22 cellular contexts compared by ENCODE assay signal in the genomic region with DNA sequence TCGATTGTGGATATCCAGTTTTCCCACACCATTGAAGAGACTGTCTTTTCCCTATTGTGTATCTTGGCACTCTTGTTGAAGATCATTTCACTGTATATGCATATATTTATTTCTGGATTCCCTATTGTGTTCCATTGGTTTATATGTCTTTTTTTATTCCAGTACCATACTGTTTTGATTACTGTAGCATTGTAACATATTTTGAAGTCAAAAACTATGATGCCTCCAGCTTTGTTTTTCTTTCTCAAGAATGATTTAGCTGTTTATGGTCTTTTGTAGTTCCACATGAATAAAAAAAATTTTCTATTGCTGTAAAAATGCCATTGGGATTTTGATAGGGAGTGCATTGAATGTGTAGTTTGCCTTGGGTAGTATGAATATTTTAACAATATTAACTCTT.
A peak's percentile ranks its signal among the peaks of the same experiment; 100 is the strongest.
DNase-seq lines count a peak whose midpoint lies in the region; ATAC-seq, FAIRE-seq and TF ChIP-seq lines count a peak whose summit lies in the region.
"Had no signal": no experiment of that assay in that cellular context is flagged by ENCODE, and none has a peak within 500 bp of the region (broad histone marks: within the 10 kb centered on the region; RNA-seq: fewer than 3 reads in every experiment).

No MANE protein-coding gene starts in this region.

- no peak overlapping the region for H2AFZ ChIP-seq in HCT116 (ENCODE audit: low read depth, low read length, poor library complexity, severe bottlenecking)
- no peak overlapping the region for H2AFZ ChIP-seq in MM.1S (ENCODE audit: low read length)
- H2AFZ ChIP-seq in K562 (ENCODE audit: low read depth, low read length): no peak overlapping the region
- H2AFZ ChIP-seq: GM23248 had no signal

- in situ Hi-C loops in K562 (cut with MboI): no loop called here

- FAIRE-seq in GM12892 (lab: Jason Lieb, UNC) (peak; percentile 30), K562 (lab: Jason Lieb, UNC) (no peak)
- FAIRE-seq: D721Med, GM12878, H1 had no signal

- TF ChIP-seq RAD21 in HCT116 (IDR thresholded peaks at IDR 0.05; ENCODE audit: low read depth) (no peak), K562 (CRISPR knock-in tag; conservative IDR thresholded peaks at IDR 0.05 in 1 of 2, IDR thresholded peaks at IDR 0.05 in 1 of 2) (no peak)

- 77% methylated on average over 1 of the region's 1 CpG for WGBS in K562 (ENCODE audit: insufficient coverage, low coverage, missing lambda C conversion rate)

- no peak overlapping the region for H3K9ac ChIP-seq in HCT116 (ENCODE audit: low read length)
- peak overlapping the region; percentile 52 for H3K9ac ChIP-seq in MM.1S (ENCODE audit: low read length)
- no peak overlapping the region for H3K9ac ChIP-seq in K562 (ENCODE audit: insufficient read depth in 1 of 2, low read depth in 2 of 2, low read length in 2 of 2)
- H3K9ac ChIP-seq: BLaER1, GM23248 had no signal

- 0 out of 2 replicates have a peak, but pooled peaks cover 3% of the 10 kb centered on the region for H3K79me2 ChIP-seq in HCT116 (ENCODE audit: insufficient read depth, low read length)
- H3K79me2 ChIP-seq in MM.1S (ENCODE audit: low read length): no peaks in the 10 kb centered on the region
- no peaks in the 10 kb centered on the region for H3K79me2 ChIP-seq in K562 (ENCODE audit: control insufficient read depth, insufficient read depth, low read length)

- H3F3A ChIP-seq in MM.1S (ENCODE audit: insufficient read depth, low read length): peaks cover 24% of the 10 kb centered on the region

- DNase-seq in GM12892 (ENCODE audit: insufficient read length): no peak
- DNase-seq in HCT116 (ENCODE audit: low read depth, low spot score): no peak
- DNase-seq in MM.1S: no peak
- no peak for DNase-seq in K562 (ENCODE audit: extremely low read depth in 1 of 4, low spot score in 3 of 4)
- no peak for DNase-seq in SKM-1 (lab: John Stamatoyannopoulos, UW; ENCODE audit: unreplicated experiment)
- no peak for DNase-seq in NK-92 (lab: John Stamatoyannopoulos, UW; ENCODE audit: unreplicated experiment)
- DNase-seq: CD4-positive, alpha-beta T cell; CD8-positive, alpha-beta memory T cell; DMS 273 treated with DMSO at 0.1 percent for 48 hours; DMS79; EL; GDM1; GM23248; H7; HCEC 1CT; HFFc6 had no signal

- POLR2A ChIA-PET in HCT116 (lab: Charles Lee) (interaction anchor here (1.4 kb wide), 1 partner anchor 25 kb away, joined by 4 read pairs; no protein-coding TSS in a partner anchor), K562 (lab: Yijun Ruan, JAX) (interaction anchor here (0.7 kb wide), 1 partner anchor 9 kb away, joined by 3 read pairs; no protein-coding TSS in a partner anchor)

- intact Hi-C loops in HCT116 (cut with micrococcal nuclease): no loop called here
- intact Hi-C loops in K562 (cut with micrococcal nuclease): no loop called here

- H3K4me3 ChIP-seq in HCT116 (replicated peaks in 1 of 2; ENCODE audit: low read depth in 1 of 2, low read length in 2 of 2): no peak overlapping the region
- H3K4me3 ChIP-seq in MM.1S (ENCODE audit: low read length): peak overlapping the region; percentile 11; the same call in 1 of the 2 replicates
- no peak overlapping the region for H3K4me3 ChIP-seq in K562
- H3K4me3 ChIP-seq: BLaER1, GM12878, GM23248 had no signal

- CTCF ChIA-PET in HCT116 (lab: Charles Lee) (no interaction called here), K562 (lab: Yijun Ruan, JAX; ENCODE audit: low intra/inter-chr PET ratio) (no interaction called here)

- RAD21 ChIA-PET in HCT116 (lab: Charles Lee; ENCODE audit: low non-redundant PET in 1 of 2, low total read pairs in 2 of 2, uncharacterized antibody in 2 of 2, unreplicated experiment in 2 of 2): no interaction called here

- H3K36me3 ChIP-seq in HCT116 (ENCODE audit: control insufficient read depth in 1 of 2, insufficient read depth in 2 of 2, low read length in 2 of 2) (0 out of 4 replicates have a peak, but pooled peaks cover 0 to 14% of the 10 kb centered on the region in 2 experiments), MM.1S (replicated peaks; ENCODE audit: insufficient read depth, low read length) (no peaks in the 10 kb centered on the region), K562 (ENCODE audit: control insufficient read depth, insufficient read depth, low read length) (no peaks in the 10 kb centered on the region)
- H3K36me3 ChIP-seq: BLaER1 had no signal

- H4K20me1 ChIP-seq in HCT116 (ENCODE audit: insufficient read depth) (no peaks in the 10 kb centered on the region), MM.1S (ENCODE audit: insufficient read depth, low read length) (no peaks in the 10 kb centered on the region), K562 (replicated peaks; ENCODE audit: control insufficient read depth, insufficient read depth, low read length) (no peaks in the 10 kb centered on the region)
- H4K20me1 ChIP-seq: BLaER1 had no signal

- no TSS peak for BruUV-seq in HCT116 (replicated peaks; lab: Mats Ljungman, UMichigan)
- no TSS peak for BruUV-seq in K562 (replicated peaks; lab: Mats Ljungman, UMichigan)

- TF ChIP-seq POLR2A in GM12892 (IDR thresholded peaks at IDR 0.05; ENCODE audit: low read depth, low read length): no peak
- no peak for TF ChIP-seq POLR2A in HCT116 (IDR thresholded peaks at IDR 0.05; ENCODE audit: borderline replicate concordance, extremely low read depth, insufficient read depth, insufficient read length)
- no peak for TF ChIP-seq POLR2A in K562 (conservative IDR thresholded peaks at IDR 0.05)

- H3K9me1 ChIP-seq in K562 (ENCODE audit: control insufficient read depth, insufficient read depth, low read length): no peaks in the 10 kb centered on the region

- H3K9me2 ChIP-seq in HCT116 (ENCODE audit: insufficient read depth) (no peaks in the 10 kb centered on the region), MM.1S (replicated peaks; ENCODE audit: insufficient read depth, low read length) (no peaks in the 10 kb centered on the region)

- no peak for TF ChIP-seq CTCF in HCT116 (IDR thresholded peaks at IDR 0.05 in 2 of 3, conservative IDR thresholded peaks at IDR 0.05 in 1 of 3; ENCODE audit: borderline replicate concordance in 1 of 3, insufficient read depth in 1 of 3, low read depth in 2 of 3, low read length in 2 of 3)
- no peak for TF ChIP-seq CTCF in MM.1S (IDR thresholded peaks at IDR 0.05; ENCODE audit: low read length)
- TF ChIP-seq CTCF in K562 (IDR thresholded peaks at IDR 0.05 in 2 of 3, conservative IDR thresholded peaks at IDR 0.05 in 1 of 3; ENCODE audit: insufficient read depth in 2 of 3, low read depth in 1 of 3, low read length in 3 of 3): no peak

- H3K4me1 ChIP-seq in HCT116 (ENCODE audit: control insufficient read depth in 1 of 2, insufficient read depth in 2 of 2, low read length in 2 of 2) (peaks cover 5 to 9% of the 10 kb centered on the region in 2 experiments; a peak in 2 of 4 replicates), MM.1S (ENCODE audit: low read length) (peaks cover 29% of the 10 kb centered on the region), K562 (replicated peaks in 1 of 2; ENCODE audit: control insufficient read depth in 2 of 2, insufficient read depth in 2 of 2, low read length in 2 of 2) (no peaks in the 10 kb centered on the region)
- H3K4me1 ChIP-seq: BLaER1 had no signal

- H3K27me3 ChIP-seq in HCT116 (ENCODE audit: insufficient read depth, low read length) (no peaks in the 10 kb centered on the region), MM.1S (replicated peaks; ENCODE audit: insufficient read depth, low read length) (no peaks in the 10 kb centered on the region), K562 (ENCODE audit: control insufficient read depth in 2 of 2, insufficient read depth in 2 of 2, low read length in 2 of 2) (no peaks in the 10 kb centered on the region)
- H3K27me3 ChIP-seq: BLaER1 had no signal

- no peak overlapping the region for H3K4me2 ChIP-seq in HCT116 (ENCODE audit: low read length)
- H3K4me2 ChIP-seq in MM.1S (ENCODE audit: low read depth, low read length): peak overlapping the region; percentile 52; the same call in 1 of the 2 replicates
- H3K4me2 ChIP-seq in K562 (ENCODE audit: insufficient read depth, low read length): no peak overlapping the region
- H3K4me2 ChIP-seq: BLaER1 had no signal

- H3K27ac ChIP-seq in HCT116 (ENCODE audit: low read depth, low read length): no peak overlapping the region
- peak overlapping the region; percentile 95 for H3K27ac ChIP-seq in MM.1S (ENCODE audit: low read length)
- H3K27ac ChIP-seq in K562 (ENCODE audit: extremely low read depth, low read depth, low read length): no peak overlapping the region
- H3K27ac ChIP-seq: BLaER1, C4-2B, GM23248 had no signal

- ATAC-seq in HCT116: no peak
- ATAC-seq in K562: no peak
- no peak for ATAC-seq in activated CD4-positive, CD25-positive, alpha-beta regulatory T cell treated with anti-CD3 and anti-CD28 coated beads, Interleukin-2, amount 50 U/mL, for 24 hours

- no peak for TF ChIP-seq EP300 in K562 (IDR thresholded peaks at IDR 0.05; ENCODE audit: low read length)

- H3K9me3 ChIP-seq in HCT116 (ENCODE audit: control insufficient read depth in 1 of 2, insufficient read depth in 1 of 2, low read depth in 1 of 2, low read length in 2 of 2) (peaks cover 0 to 19% of the 10 kb centered on the region in 2 experiments; a peak in 2 of 4 replicates), MM.1S (replicated peaks; ENCODE audit: insufficient read depth, low read length) (peaks cover 4% of the 10 kb centered on the region; the same call in 1 of the 2 replicates), K562 (replicated peaks; ENCODE audit: control insufficient read depth, insufficient read depth, low read depth, low read length) (no peaks in the 10 kb centered on the region)

TF ChIP-seq in HCT116, 20 proteins besides CTCF, POLR2A, EP300 and RAD21 (continues in another document):
- TF ChIP-seq FOSL1 (IDR thresholded peaks at IDR 0.05; ENCODE audit: low read depth) (no peak), EGR1 (IDR thresholded peaks at IDR 0.05; ENCODE audit: low read depth) (no peak), EZH2phosphoT487 (IDR thresholded peaks at IDR 0.05; ENCODE audit: borderline replicate concordance) (no peak), JUND (IDR thresholded peaks at IDR 0.05) (no peak), YY1 (IDR thresholded peaks at IDR 0.05; ENCODE audit: extremely low read depth, insufficient replicate concordance, low read depth, low read length) (no peak), CBX3 (IDR thresholded peaks at IDR 0.05; ENCODE audit: low read depth) (0 out of 2 replicates have a peak, but pooled peaks have one; percentile 52), SP1 (IDR thresholded peaks at IDR 0.05; ENCODE audit: low read depth) (no peak), ELF1 (IDR thresholded peaks at IDR 0.05; ENCODE audit: borderline replicate concordance, low read depth) (no peak)

TF ChIP-seq in K562, 482 proteins besides CTCF, POLR2A, EP300 and RAD21:
- TF ChIP-seq FOXJ2 (tag; IDR thresholded peaks at IDR 0.05): no peak
- no peak for TF ChIP-seq NELFE (IDR thresholded peaks at IDR 0.05; ENCODE audit: insufficient read depth, insufficient read length)
- peak; percentile 80 for TF ChIP-seq RBM25 (IDR thresholded peaks at IDR 0.05; ENCODE audit: low read depth, low read length, severe bottlenecking)
- TF ChIP-seq, protein P1, sequence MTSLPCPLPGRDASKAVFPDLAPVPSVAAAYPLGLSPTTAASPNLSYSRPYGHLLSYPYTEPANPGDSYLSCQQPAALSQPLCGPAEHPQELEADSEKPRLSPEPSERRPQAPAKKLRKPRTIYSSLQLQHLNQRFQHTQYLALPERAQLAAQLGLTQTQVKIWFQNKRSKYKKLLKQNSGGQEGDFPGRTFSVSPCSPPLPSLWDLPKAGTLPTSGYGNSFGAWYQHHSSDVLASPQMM (CRISPR knock-in tag; IDR thresholded peaks at IDR 0.05): no peak
